15 cellular contexts compared by ENCODE assay signal in the genomic region with DNA sequence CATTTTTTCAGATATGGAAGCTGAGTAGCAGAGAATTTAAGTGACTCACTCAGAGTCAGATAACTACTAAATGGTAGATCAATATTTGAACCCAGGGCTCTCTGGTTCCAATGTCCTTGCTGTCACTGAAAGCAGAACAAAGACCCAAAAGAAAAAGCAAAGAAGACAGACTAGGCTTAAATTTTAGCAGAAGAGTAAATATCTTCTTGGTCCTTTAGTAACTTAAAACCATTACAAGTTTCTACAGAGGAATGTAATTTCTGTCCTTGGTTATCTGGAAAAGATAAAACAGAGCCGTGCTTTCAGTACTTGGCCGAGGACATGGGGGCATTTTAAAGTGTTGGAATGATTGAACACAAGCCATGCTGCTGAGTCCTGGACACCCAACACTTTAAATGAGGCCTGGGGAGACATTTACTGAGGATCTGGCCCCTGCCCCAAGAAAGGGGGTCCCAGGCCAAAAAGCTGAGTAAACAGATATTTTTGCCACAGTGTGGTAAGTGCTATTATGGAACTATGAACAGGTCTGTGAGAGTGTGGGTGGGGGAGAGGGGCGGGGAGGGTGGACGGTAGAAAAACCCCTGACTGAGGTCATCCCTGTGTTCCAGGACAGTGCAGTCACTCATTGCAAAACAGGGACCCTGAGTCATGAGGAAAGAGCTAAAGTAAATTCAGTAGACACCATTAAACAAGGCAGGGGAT. TPM values are rescaled to one million over a fixed set of nuclear protein-coding genes. Genes with fewer than 3 reads are reported as not detected.
DNase-seq lines count a peak whose midpoint lies in the region; ATAC-seq and TF ChIP-seq lines count a peak whose summit lies in the region.
"Had no signal": no experiment of that assay in that cellular context is flagged by ENCODE, and none has a peak within 500 bp of the region (broad histone marks: within the 10 kb centered on the region; RNA-seq: fewer than 3 reads in every experiment).

No MANE protein-coding gene starts in this region.

- DNase-seq in AG08396 (ENCODE audit: low spot score) (peak; percentile 40), MG63 (peak; percentile 57), fibroblast of lung (ENCODE audit: low read depth in 2 of 2) (peak; percentile 54 to 55), aorta (no peak), foreskin melanocyte (no peak), HuH-7.5 (ENCODE audit: low spot score) (no peak)
- DNase-seq: mesendoderm, MM.1S, NCI-H69, tibial artery had no signal

- no peaks in the 10 kb centered on the region for H3K79me2 ChIP-seq in fibroblast of lung (ENCODE audit: control insufficient read depth, insufficient read depth, low read length)

- H3K27me3 ChIP-seq in MG63: no peaks in the 10 kb centered on the region
- H3K27me3 ChIP-seq in fibroblast of lung (ENCODE audit: control insufficient read depth, insufficient read depth, low read length): peaks cover 2% of the 10 kb centered on the region
- no peaks in the 10 kb centered on the region for H3K27me3 ChIP-seq in aorta (ENCODE audit: control insufficient read depth in 1 of 2, insufficient read depth in 2 of 2, low read length in 1 of 2)

- H3K4me3 ChIP-seq in MG63: no peak overlapping the region
- no peak overlapping the region for H3K4me3 ChIP-seq in fibroblast of lung (replicated peaks in 1 of 4; ENCODE audit: control extremely low read depth in 1 of 4, insufficient read depth in 1 of 4, low read depth in 3 of 4, low read length in 4 of 4)
- no peak overlapping the region for H3K4me3 ChIP-seq in mesodermal cell (ENCODE audit: extremely low read depth, insufficient read depth, low read length, poor library complexity, severe bottlenecking)
- H3K4me3 ChIP-seq in aorta (ENCODE audit: low read length in 2 of 2): no peak overlapping the region
- H3K4me3 ChIP-seq: SK-N-MC, tibial artery had no signal

- H3K4me2 ChIP-seq in fibroblast of lung (ENCODE audit: extremely low read depth, insufficient read depth, low read length): no peak overlapping the region

- H3K9ac ChIP-seq in fibroblast of lung (ENCODE audit: insufficient read depth, low read length): no peak overlapping the region

- no peaks in the 10 kb centered on the region for H3K9me3 ChIP-seq in MG63
- no peaks in the 10 kb centered on the region for H3K9me3 ChIP-seq in fibroblast of lung (ENCODE audit: control insufficient read depth, insufficient read depth, low read depth, low read length)
- H3K9me3 ChIP-seq in mesodermal cell (ENCODE audit: control insufficient read depth, low read length): no peaks in the 10 kb centered on the region
- no peaks in the 10 kb centered on the region for H3K9me3 ChIP-seq in aorta (ENCODE audit: control insufficient read depth, low read length)
- H3K9me3 ChIP-seq: tibial artery had no signal

- no peak for TF ChIP-seq CTCF in fibroblast of lung (conservative IDR thresholded peaks at IDR 0.05 in 1 of 2, IDR thresholded peaks at IDR 0.05 in 1 of 2; ENCODE audit: low read depth in 1 of 2, low read length in 2 of 2)

- no peaks in the 10 kb centered on the region for H3K4me1 ChIP-seq in fibroblast of lung (ENCODE audit: control insufficient read depth, extremely low read depth, insufficient read depth, low read length)
- H3K4me1 ChIP-seq in mesodermal cell (ENCODE audit: control insufficient read depth, insufficient read depth, low read length, poor library complexity, severe bottlenecking): peaks cover 3% of the 10 kb centered on the region
- H3K4me1 ChIP-seq in aorta (ENCODE audit: control insufficient read depth in 1 of 2, insufficient read depth in 2 of 2, low read length in 2 of 2): no peaks in the 10 kb centered on the region
- H3K4me1 ChIP-seq: tibial artery had no signal

- intact Hi-C loops in aorta (cut with DNase I): no loop called here

- WGBS in mesodermal cell (ENCODE audit: insufficient coverage in 2 of 2), 2 experiments: 58 to 92% methylated on average over 2 to 4 of the region's 4 CpGs
- WGBS in aorta, 2 donors: 36 to 43% methylated on average over 4 of the region's 4 CpGs

- H3K27ac ChIP-seq in fibroblast of lung (ENCODE audit: insufficient read depth, low read length): no peak overlapping the region
- peak overlapping the region; percentile 37 for H3K27ac ChIP-seq in mesodermal cell (ENCODE audit: low read depth, low read length, severe bottlenecking)
- H3K27ac ChIP-seq in aorta (ENCODE audit: low read depth in 1 of 2, low read length in 2 of 2): no peak overlapping the region
- H3K27ac ChIP-seq: SK-N-MC, tibial artery had no signal

- no peak for ATAC-seq in GM18870 (IDR thresholded peaks at IDR 0.05; ENCODE audit: unreplicated experiment)
- no peak for ATAC-seq in aorta (ENCODE audit: low FRiP score)
- ATAC-seq: activated CD4-positive, CD25-positive, alpha-beta regulatory T cell treated with anti-CD3 and anti-CD28 coated beads, Interleukin-2, amount 50 U/mL, for 24 hours; activated T-helper 17 cell treated with anti-CD3 and anti-CD28 coated beads, Interleukin-2, amount 50 U/mL, for 72 hours had no signal

- no peak overlapping the region for H2AFZ ChIP-seq in fibroblast of lung (ENCODE audit: low read length)

- no peaks in the 10 kb centered on the region for H4K20me1 ChIP-seq in fibroblast of lung (ENCODE audit: control insufficient read depth, extremely low read depth, insufficient read depth, low read length)

- H3K36me3 ChIP-seq in MG63 (no peaks in the 10 kb centered on the region), fibroblast of lung (ENCODE audit: control insufficient read depth, insufficient read depth, low read length) (no peaks in the 10 kb centered on the region), mesodermal cell (ENCODE audit: control insufficient read depth, insufficient read depth, low read length) (no peaks in the 10 kb centered on the region), aorta (ENCODE audit: control insufficient read depth in 1 of 2, insufficient read depth in 2 of 2, low read length in 1 of 2) (no peaks in the 10 kb centered on the region)
- H3K36me3 ChIP-seq: tibial artery had no signal

RNA-seq across cellular contexts. Expression of gene KPNA3, which starts 18.5 kb away (rescaled TPM):
- total RNA-seq in MG63 (2014; rRNA removed; shearing (Covaris generic); ENCODE audit: low replicate concordance): 34.7 and 46.6 TPM in 2 replicates
- 27.5 and 37.0 TPM in 2 replicates for total RNA-seq in fibroblast of lung
- 68.3 and 73.8 TPM in 2 replicates for polyA plus RNA-seq in fibroblast of lung
- 40.6 and 44.9 TPM in 2 replicates for polyA plus RNA-seq in fibroblast of lung (2012)
- 24.5 and 36.5 TPM in 2 replicates for polyA minus RNA-seq in fibroblast of lung (ENCODE audit: low replicate concordance)
- polyA plus RNA-seq in mesodermal cell (2013, experiment 1 of 2): 46.4 TPM
- 53.0 TPM for polyA plus RNA-seq in mesodermal cell (2013, experiment 2 of 2)
- 10 to 100 TPM; 29.3 to 29.9 TPM for total RNA-seq in aorta
- 10 to 100 TPM; 11.6 to 22.7 TPM for polyA plus RNA-seq in aorta

Comparison
In these comparisons a context has a peak if more than half of its experiments do, and no peak if none do; other contexts are left out.
1. DNase-seq: peak in AG08396 (single experiment), MG63 (single experiment) and fibroblast of lung (2 of 2); none in aorta (0 of 2), foreskin melanocyte (single experiment) and HuH-7.5 (single experiment).